Comparison of ENCODE assay signal across 12 cellular contexts in genomic region chr4:41822326-41822725, GRCh38.
DNase-seq lines count a peak whose midpoint lies in the region; ATAC-seq lines count a peak whose summit lies in the region.
"Had no signal": no experiment of that assay in that cellular context is flagged by ENCODE, and none has a peak within 500 bp of the region (broad histone marks: within the 10 kb centered on the region; RNA-seq: fewer than 3 reads in every experiment).

No MANE protein-coding gene starts in this region.

- ATAC-seq in GM21529 (IDR thresholded peaks at IDR 0.05; ENCODE audit: unreplicated experiment), result no peak
- ATAC-seq: GM23338 had no signal

- DNase-seq in NCI-H2227 (lab: John Stamatoyannopoulos, UW; ENCODE audit: unreplicated experiment) (peak; percentile 24), NCI-H2227 treated with DMSO at 0.1 percent for 48 hours (lab: John Stamatoyannopoulos, UW) (no peak), SK-N-DZ (ENCODE audit: low spot score) (peak; percentile 100), left kidney (ENCODE audit: low read depth, low spot score) (peak; percentile 46), SIG-M5 (lab: John Stamatoyannopoulos, UW) (no peak)
- DNase-seq: C1 segment of cervical spinal cord; CD4-positive, CD25-positive, alpha-beta regulatory T cell; CD8-positive, alpha-beta memory T cell; COR-L47; HCEC 1CT had no signal

Comparison
In these comparisons a context has a peak if more than half of its experiments do, and no peak if none do; other contexts are left out.
1. DNase-seq: peak in NCI-H2227 (single experiment), SK-N-DZ (single experiment) and left kidney (single experiment); none in NCI-H2227 treated with DMSO at 0.1 percent for 48 hours (single experiment) and SIG-M5 (single experiment).